ENCODE assay signal across 8 cellular contexts in genomic region chrX:154748712-154749339, GRCh38.
DNase-seq lines count a peak whose midpoint lies in the region; ATAC-seq and TF ChIP-seq lines count a peak whose summit lies in the region.

No MANE protein-coding gene starts in this region.

- H3K9me3 Mint-ChIP-seq in nephron progenitor cell = peaks cover 52% of the 10 kb centered on the region

- H3K27ac Mint-ChIP-seq in nephron progenitor cell = no peak overlapping the region

- H3K36me3 Mint-ChIP-seq in nephron progenitor cell (ENCODE audit: low read depth) = no peaks in the 10 kb centered on the region

- no peak overlapping the region for H3K27ac ChIP-seq in 22Rv1

- DNase-seq in ELF-1 (ENCODE audit: low read depth, low spot score) (peak; percentile 77), NCI-H69 (lab: John Stamatoyannopoulos, UW) (peak; percentile 70), activated T-cell treated with anti-CD3 and anti-CD28 coated beads for 4 hours (peak; percentile 37), fibroblast of gingiva (ENCODE audit: low read depth) (peak; percentile 26), nephron progenitor cell (peak; percentile 33)

- H3K4me1 Mint-ChIP-seq in nephron progenitor cell = peaks cover 9% of the 10 kb centered on the region

- TF ChIP-seq CTCF in 22Rv1 (IDR thresholded peaks at IDR 0.05) (peak; percentile 74), nephron progenitor cell (IDR thresholded peaks at IDR 0.05) (peak; percentile 68)

- H3K4me3 Mint-ChIP-seq in nephron progenitor cell = no peak overlapping the region

- ATAC-seq in HG02885 (IDR thresholded peaks at IDR 0.05; ENCODE audit: poor library complexity, unreplicated experiment) (peak; percentile 71), HG02938 (IDR thresholded peaks at IDR 0.05; ENCODE audit: unreplicated experiment) (no peak)

- H3K27me3 Mint-ChIP-seq in nephron progenitor cell (ENCODE audit: low read depth, poor library complexity) = peaks cover 51% of the 10 kb centered on the region

Comparison
In these comparisons a context has a peak if more than half of its experiments do, and no peak if none do; other contexts are left out.
1. DNase-seq: peak in every context shown above with its lines; median percentile 77 in ELF-1; 70 in NCI-H69; 37 in activated T-cell treated with anti-CD3 and anti-CD28 coated beads for 4 hours; 33 in nephron progenitor cell; 26 in fibroblast of gingiva.